In genomic region chr17:21285164-21286065, GRCh38 we compare ENCODE assay signal across 8 cellular contexts. TPM values are rescaled to one million over a fixed set of nuclear protein-coding genes. Genes with fewer than 3 reads are reported as not detected.
A peak's percentile ranks its signal among the peaks of the same experiment; 100 is the strongest.
DNase-seq lines count a peak whose midpoint lies in the region; ATAC-seq, FAIRE-seq and TF ChIP-seq lines count a peak whose summit lies in the region.

No MANE protein-coding gene starts in this region.

- H3K27me3 ChIP-seq in CD8-positive, alpha-beta memory T cell (ENCODE audit: insufficient read depth, low read length, poor library complexity, severe bottlenecking): no peaks in the 10 kb centered on the region
- H3K27me3 ChIP-seq in HL-60 (ENCODE audit: insufficient read depth, poor library complexity, severe bottlenecking) (no peaks in the 10 kb centered on the region), iPS-18a (ENCODE audit: control insufficient read depth, insufficient read depth, low read length) (peaks cover 11% of the 10 kb centered on the region), small intestine (ENCODE audit: control insufficient read depth in 2 of 2, insufficient read depth in 2 of 2, low read length in 2 of 2) (no peaks in the 10 kb centered on the region)

- H3K9me3 ChIP-seq in CD8-positive, alpha-beta memory T cell (ENCODE audit: low read length): no peaks in the 10 kb centered on the region
- no peaks in the 10 kb centered on the region for H3K9me3 ChIP-seq in iPS-18a (ENCODE audit: control insufficient read depth, low read depth, low read length)
- H3K9me3 ChIP-seq in small intestine (ENCODE audit: control insufficient read depth, low read depth): no peaks in the 10 kb centered on the region

- no peaks in the 10 kb centered on the region for H3K36me3 ChIP-seq in CD8-positive, alpha-beta memory T cell (ENCODE audit: insufficient read depth, low read length)
- no peaks in the 10 kb centered on the region for H3K36me3 ChIP-seq in iPS-18a (ENCODE audit: control insufficient read depth, low read depth, low read length)
- H3K36me3 ChIP-seq in small intestine (ENCODE audit: control insufficient read depth in 2 of 2, insufficient read depth in 2 of 2, low read length in 2 of 2): no peaks in the 10 kb centered on the region

- no peak for ATAC-seq in activated naive CD8-positive, alpha-beta T cell treated with anti-CD3 and anti-CD28 coated beads, Interleukin-2, amount 10 ng/mL, durations not matched to agents 7 days and 5 days (ENCODE audit: low read depth)
- ATAC-seq in HG02852 (IDR thresholded peaks at IDR 0.05; ENCODE audit: unreplicated experiment) (no peak), HG02981 (IDR thresholded peaks at IDR 0.05; ENCODE audit: unreplicated experiment) (no peak)

- H3K36me3 Mint-ChIP-seq in CD8-positive, alpha-beta memory T cell: peaks cover 0 to 20% (median 0%) of the 10 kb centered on the region in 3 donors
- peaks cover 2% of the 10 kb centered on the region for H3K36me3 Mint-ChIP-seq in activated naive CD8-positive, alpha-beta T cell treated with anti-CD3 and anti-CD28 coated beads, Interleukin-2, amount 10 ng/mL, durations not matched to agents 7 days and 5 days

- POLR2A ChIA-PET in CD8-positive, alpha-beta memory T cell (lab: Charles Lee): interaction anchor here (0.7 kb wide), 1 partner anchor 243 kb away, joined by 4 read pairs; the partner anchor contains the start of gene USP22
- POLR2A ChIA-PET in activated naive CD8-positive, alpha-beta T cell treated with anti-CD3 and anti-CD28 coated beads, Interleukin-2, amount 10 ng/mL, durations not matched to agents 7 days and 5 days (lab: Charles Lee): interaction anchor here (1.2 to 2.8 kb wide), 2 partner anchors 9 to 72 kb away, joined by 3 to 15 read pairs; no protein-coding TSS in a partner anchor

- peak overlapping the region; percentile 93 to 98 (median 97) for H3K4me3 Mint-ChIP-seq in CD8-positive, alpha-beta memory T cell
- H3K4me3 Mint-ChIP-seq in activated naive CD8-positive, alpha-beta T cell treated with anti-CD3 and anti-CD28 coated beads, Interleukin-2, amount 10 ng/mL, durations not matched to agents 7 days and 5 days: peak overlapping the region; percentile 97

- FAIRE-seq in small intestine (lab: Jason Lieb, UNC): no peak

- peaks cover 43 to 61% (median 45%) of the 10 kb centered on the region in 3 donors for H3K4me1 Mint-ChIP-seq in CD8-positive, alpha-beta memory T cell
- peaks cover 34% of the 10 kb centered on the region for H3K4me1 Mint-ChIP-seq in activated naive CD8-positive, alpha-beta T cell treated with anti-CD3 and anti-CD28 coated beads, Interleukin-2, amount 10 ng/mL, durations not matched to agents 7 days and 5 days

- H3K9ac ChIP-seq in iPS-18a (ENCODE audit: low read length): peak overlapping the region; percentile 57

- peaks cover 46% of the 10 kb centered on the region for H3K4me1 ChIP-seq in CD8-positive, alpha-beta memory T cell (ENCODE audit: insufficient read depth, low read length)
- H3K4me1 ChIP-seq in iPS-18a (ENCODE audit: control insufficient read depth, low read depth, low read length) (peaks cover 11% of the 10 kb centered on the region), small intestine (ENCODE audit: control insufficient read depth in 2 of 2, insufficient read depth in 1 of 2, low read depth in 1 of 2, low read length in 1 of 2) (peaks cover 9 to 15% of the 10 kb centered on the region in 2 donors)

- peaks cover 0 to under 1% (median 0%) of the 10 kb centered on the region in 5 donors for H3K9me3 Mint-ChIP-seq in CD8-positive, alpha-beta memory T cell
- H3K9me3 Mint-ChIP-seq in activated naive CD8-positive, alpha-beta T cell treated with anti-CD3 and anti-CD28 coated beads, Interleukin-2, amount 10 ng/mL, durations not matched to agents 7 days and 5 days: no peaks in the 10 kb centered on the region

- peak overlapping the region; percentile 81 for H3K4me3 ChIP-seq in CD8-positive, alpha-beta memory T cell (ENCODE audit: low read length)
- H3K4me3 ChIP-seq in HL-60 (replicated peaks; ENCODE audit: insufficient read depth, low read length) (peak overlapping the region; percentile 86), iPS-18a (ENCODE audit: low read length) (peak overlapping the region; percentile 85), small intestine (ENCODE audit: low read depth in 1 of 2, low read length in 2 of 2) (peak overlapping the region; percentile 84 to 95)

- CTCF ChIA-PET in CD8-positive, alpha-beta memory T cell (lab: Charles Lee): interaction anchor here (1.7 to 3.9 kb wide), 2 partner anchors 9 to 228 kb away, joined by 4 to 25 read pairs; no protein-coding TSS in a partner anchor

- peak overlapping the region; percentile 81 for H3K27ac ChIP-seq in CD8-positive, alpha-beta memory T cell (ENCODE audit: low read depth, low read length)
- H3K27ac ChIP-seq in HL-60 (replicated peaks) (peak overlapping the region; percentile 97), iPS-18a (ENCODE audit: low read length) (no peak overlapping the region), small intestine (ENCODE audit: low read depth in 1 of 2, low read length in 1 of 2) (peak overlapping the region; percentile 91 to 92)

- peaks cover 0 to 1% of the 10 kb centered on the region in 2 donors for H3K27me3 Mint-ChIP-seq in CD8-positive, alpha-beta memory T cell
- H3K27me3 Mint-ChIP-seq in activated naive CD8-positive, alpha-beta T cell treated with anti-CD3 and anti-CD28 coated beads, Interleukin-2, amount 10 ng/mL, durations not matched to agents 7 days and 5 days: no peaks in the 10 kb centered on the region

- DNase-seq in CD8-positive, alpha-beta memory T cell: peak in 1 of 5 donors; percentile 25
- DNase-seq in HL-60 (ENCODE audit: low read depth in 1 of 2, low spot score in 1 of 2) (peak in 1 of 2 experiments; percentile 25), small intestine (peak; percentile 45), NCI-H526 treated with DMSO at 0.1 percent for 48 hours (lab: John Stamatoyannopoulos, UW) (no peak)
- DNase-seq in activated naive CD8-positive, alpha-beta T cell treated with anti-CD3 and anti-CD28 coated beads, Interleukin-2, amount 10 ng/mL, durations not matched to agents 7 days and 5 days: no peak

- WGBS in small intestine, 3 donors: 0 to 4% (median 0%) methylated on average over 16 of the region's 16 CpGs

- peak overlapping the region; percentile 96 to 100 (median 99) for H3K27ac Mint-ChIP-seq in CD8-positive, alpha-beta memory T cell
- peak overlapping the region; percentile 92 for H3K27ac Mint-ChIP-seq in activated naive CD8-positive, alpha-beta T cell treated with anti-CD3 and anti-CD28 coated beads, Interleukin-2, amount 10 ng/mL, durations not matched to agents 7 days and 5 days

- no peak for TF ChIP-seq CTCF in HL-60 (IDR thresholded peaks at IDR 0.05; ENCODE audit: insufficient read depth, low read length)

RNA-seq across cellular contexts. Expression of gene MAP2K3, which starts 0.9 kb away (rescaled TPM):
- 100 to 1,000 TPM; 139 to 150 TPM for total RNA-seq in CD8-positive, alpha-beta memory T cell
- 99.8 TPM for polyA plus RNA-seq in CD8-positive, alpha-beta memory T cell
- 10 to 100 TPM; 53.6 to 56.8 TPM for total RNA-seq in activated naive CD8-positive, alpha-beta T cell treated with anti-CD3 and anti-CD28 coated beads, Interleukin-2, amount 10 ng/mL, durations not matched to agents 7 days and 5 days
- polyA plus RNA-seq in small intestine: 10 to 100 TPM; 49.7 to 98.2 (median 97.8) TPM

RNA-seq across cellular contexts. Expression of gene NATD1, which starts 32.2 kb away (rescaled TPM):
- 1 to 10 TPM; 2.7 to 2.8 TPM for total RNA-seq in CD8-positive, alpha-beta memory T cell
- polyA plus RNA-seq in CD8-positive, alpha-beta memory T cell: 3.0 TPM
- 1 to 10 TPM; 5.4 to 5.7 TPM for total RNA-seq in activated naive CD8-positive, alpha-beta T cell treated with anti-CD3 and anti-CD28 coated beads, Interleukin-2, amount 10 ng/mL, durations not matched to agents 7 days and 5 days
- polyA plus RNA-seq in small intestine: 1 to 10 TPM; 2.4 to 2.9 (median 2.8) TPM
